1 cellular context compared by ENCODE assay signal in the genomic region with DNA sequence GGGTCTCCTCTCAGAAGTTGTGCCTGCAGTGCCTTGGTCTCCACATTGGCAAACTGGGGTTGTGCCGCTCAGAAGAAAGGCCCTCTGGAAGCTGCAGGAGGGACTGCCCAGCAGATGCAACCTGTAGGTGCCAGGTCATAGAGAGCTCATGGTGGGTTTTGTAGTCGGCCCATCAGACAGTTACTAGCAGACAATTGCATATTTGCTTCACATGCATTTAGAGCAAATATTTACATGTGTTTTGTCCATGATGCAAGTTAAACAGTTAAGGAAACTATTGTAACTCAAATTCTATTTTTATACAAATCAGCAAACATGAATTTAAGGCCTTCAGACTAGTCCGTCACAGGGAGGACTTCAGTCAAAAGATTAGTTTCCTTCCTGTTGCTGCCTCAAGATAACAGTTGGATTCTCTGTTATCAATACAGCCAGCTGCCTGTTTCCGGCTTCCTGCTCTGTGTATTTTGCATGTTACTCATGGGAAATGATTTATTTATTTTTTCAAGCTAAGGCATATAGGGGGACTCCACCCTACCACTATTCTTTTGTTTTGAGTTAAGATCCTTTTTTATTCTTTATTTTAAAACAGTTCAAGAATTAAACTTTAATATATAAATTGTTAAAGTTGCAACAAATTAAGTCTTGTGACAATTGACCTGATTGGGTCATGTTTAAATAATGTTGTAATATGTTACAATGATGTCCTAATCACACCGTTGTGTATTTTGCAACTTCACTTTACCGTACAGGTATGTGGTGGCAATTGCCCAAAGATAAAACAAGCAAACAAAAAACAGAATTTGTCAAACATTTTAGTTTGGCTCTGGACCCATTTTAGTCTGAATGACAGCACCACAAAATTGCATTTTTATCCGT.
TF ChIP-seq lines count a peak whose summit lies in the region.

No MANE protein-coding gene starts in this region.

TF ChIP-seq in K562, 482 proteins besides CTCF, POLR2A, EP300 and RAD21 (continued from another document and continues in another):
- TF ChIP-seq CCNT2 (IDR thresholded peaks at IDR 0.05; ENCODE audit: borderline replicate concordance, extremely low read depth, insufficient read length, low read depth, low read length) (peak; percentile 95), LEF1 (IDR thresholded peaks at IDR 0.05) (peak; percentile 98), MAFG (tag; conservative IDR thresholded peaks at IDR 0.05) (0 out of 2 replicates have a peak, but pooled peaks have one; percentile 41), MAFF (IDR thresholded peaks at IDR 0.05; ENCODE audit: low read length) (no peak), ZNF197 (CRISPR knock-in tag; IDR thresholded peaks at IDR 0.05; ENCODE audit: low read depth) (peak; percentile 91; the same call in 1 of the 2 replicates), ZNF384 (IDR thresholded peaks at IDR 0.05; ENCODE audit: low read depth, low read length) (peak; percentile 62; the same call in 1 of the 2 replicates), SIN3B (IDR thresholded peaks at IDR 0.05; ENCODE audit: low read depth) (no peak), OTX1 (CRISPR knock-in tag; IDR thresholded peaks at IDR 0.05) (no peak), TEAD1 (CRISPR knock-in tag; IDR thresholded peaks at IDR 0.05) (no peak), HLTF (IDR thresholded peaks at IDR 0.05) (peak; percentile 77; the same call in 1 of the 2 replicates), EHMT2 (IDR thresholded peaks at IDR 0.05) (no peak), ARID2 (IDR thresholded peaks at IDR 0.05) (no peak), ZSCAN32 (CRISPR knock-in tag; IDR thresholded peaks at IDR 0.05) (no peak), IFI16 (CRISPR knock-in tag; IDR thresholded peaks at IDR 0.05) (no peak), PYGO2 (tag; IDR thresholded peaks at IDR 0.05) (peak; percentile 93), PTBP1 (IDR thresholded peaks at IDR 0.05; ENCODE audit: low read depth, low read length) (no peak), ZFP30 (CRISPR knock-in tag; IDR thresholded peaks at IDR 0.05; ENCODE audit: borderline replicate concordance) (no peak)
- TF ChIP-seq, protein P1, sequence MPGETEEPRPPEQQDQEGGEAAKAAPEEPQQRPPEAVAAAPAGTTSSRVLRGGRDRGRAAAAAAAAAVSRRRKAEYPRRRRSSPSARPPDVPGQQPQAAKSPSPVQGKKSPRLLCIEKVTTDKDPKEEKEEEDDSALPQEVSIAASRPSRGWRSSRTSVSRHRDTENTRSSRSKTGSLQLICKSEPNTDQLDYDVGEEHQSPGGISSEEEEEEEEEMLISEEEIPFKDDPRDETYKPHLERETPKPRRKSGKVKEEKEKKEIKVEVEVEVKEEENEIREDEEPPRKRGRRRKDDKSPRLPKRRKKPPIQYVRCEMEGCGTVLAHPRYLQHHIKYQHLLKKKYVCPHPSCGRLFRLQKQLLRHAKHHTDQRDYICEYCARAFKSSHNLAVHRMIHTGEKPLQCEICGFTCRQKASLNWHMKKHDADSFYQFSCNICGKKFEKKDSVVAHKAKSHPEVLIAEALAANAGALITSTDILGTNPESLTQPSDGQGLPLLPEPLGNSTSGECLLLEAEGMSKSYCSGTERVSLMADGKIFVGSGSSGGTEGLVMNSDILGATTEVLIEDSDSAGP (CRISPR knock-in tag; IDR thresholded peaks at IDR 0.05) = no peak
- TF ChIP-seq, protein P2, sequence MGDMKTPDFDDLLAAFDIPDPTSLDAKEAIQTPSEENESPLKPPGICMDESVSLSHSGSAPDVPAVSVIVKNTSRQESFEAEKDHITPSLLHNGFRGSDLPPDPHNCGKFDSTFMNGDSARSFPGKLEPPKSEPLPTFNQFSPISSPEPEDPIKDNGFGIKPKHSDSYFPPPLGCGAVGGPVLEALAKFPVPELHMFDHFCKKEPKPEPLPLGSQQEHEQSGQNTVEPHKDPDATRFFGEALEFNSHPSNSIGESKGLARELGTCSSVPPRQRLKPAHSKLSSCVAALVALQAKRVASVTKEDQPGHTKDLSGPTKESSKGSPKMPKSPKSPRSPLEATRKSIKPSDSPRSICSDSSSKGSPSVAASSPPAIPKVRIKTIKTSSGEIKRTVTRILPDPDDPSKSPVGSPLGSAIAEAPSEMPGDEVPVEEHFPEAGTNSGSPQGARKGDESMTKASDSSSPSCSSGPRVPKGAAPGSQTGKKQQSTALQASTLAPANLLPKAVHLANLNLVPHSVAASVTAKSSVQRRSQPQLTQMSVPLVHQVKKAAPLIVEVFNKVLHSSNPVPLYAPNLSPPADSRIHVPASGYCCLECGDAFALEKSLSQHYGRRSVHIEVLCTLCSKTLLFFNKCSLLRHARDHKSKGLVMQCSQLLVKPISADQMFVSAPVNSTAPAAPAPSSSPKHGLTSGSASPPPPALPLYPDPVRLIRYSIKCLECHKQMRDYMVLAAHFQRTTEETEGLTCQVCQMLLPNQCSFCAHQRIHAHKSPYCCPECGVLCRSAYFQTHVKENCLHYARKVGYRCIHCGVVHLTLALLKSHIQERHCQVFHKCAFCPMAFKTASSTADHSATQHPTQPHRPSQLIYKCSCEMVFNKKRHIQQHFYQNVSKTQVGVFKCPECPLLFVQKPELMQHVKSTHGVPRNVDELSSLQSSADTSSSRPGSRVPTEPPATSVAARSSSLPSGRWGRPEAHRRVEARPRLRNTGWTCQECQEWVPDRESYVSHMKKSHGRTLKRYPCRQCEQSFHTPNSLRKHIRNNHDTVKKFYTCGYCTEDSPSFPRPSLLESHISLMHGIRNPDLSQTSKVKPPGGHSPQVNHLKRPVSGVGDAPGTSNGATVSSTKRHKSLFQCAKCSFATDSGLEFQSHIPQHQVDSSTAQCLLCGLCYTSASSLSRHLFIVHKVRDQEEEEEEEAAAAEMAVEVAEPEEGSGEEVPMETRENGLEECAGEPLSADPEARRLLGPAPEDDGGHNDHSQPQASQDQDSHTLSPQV (IDR thresholded peaks at IDR 0.05) = peak; percentile 60
- TF ChIP-seq, protein P3, sequence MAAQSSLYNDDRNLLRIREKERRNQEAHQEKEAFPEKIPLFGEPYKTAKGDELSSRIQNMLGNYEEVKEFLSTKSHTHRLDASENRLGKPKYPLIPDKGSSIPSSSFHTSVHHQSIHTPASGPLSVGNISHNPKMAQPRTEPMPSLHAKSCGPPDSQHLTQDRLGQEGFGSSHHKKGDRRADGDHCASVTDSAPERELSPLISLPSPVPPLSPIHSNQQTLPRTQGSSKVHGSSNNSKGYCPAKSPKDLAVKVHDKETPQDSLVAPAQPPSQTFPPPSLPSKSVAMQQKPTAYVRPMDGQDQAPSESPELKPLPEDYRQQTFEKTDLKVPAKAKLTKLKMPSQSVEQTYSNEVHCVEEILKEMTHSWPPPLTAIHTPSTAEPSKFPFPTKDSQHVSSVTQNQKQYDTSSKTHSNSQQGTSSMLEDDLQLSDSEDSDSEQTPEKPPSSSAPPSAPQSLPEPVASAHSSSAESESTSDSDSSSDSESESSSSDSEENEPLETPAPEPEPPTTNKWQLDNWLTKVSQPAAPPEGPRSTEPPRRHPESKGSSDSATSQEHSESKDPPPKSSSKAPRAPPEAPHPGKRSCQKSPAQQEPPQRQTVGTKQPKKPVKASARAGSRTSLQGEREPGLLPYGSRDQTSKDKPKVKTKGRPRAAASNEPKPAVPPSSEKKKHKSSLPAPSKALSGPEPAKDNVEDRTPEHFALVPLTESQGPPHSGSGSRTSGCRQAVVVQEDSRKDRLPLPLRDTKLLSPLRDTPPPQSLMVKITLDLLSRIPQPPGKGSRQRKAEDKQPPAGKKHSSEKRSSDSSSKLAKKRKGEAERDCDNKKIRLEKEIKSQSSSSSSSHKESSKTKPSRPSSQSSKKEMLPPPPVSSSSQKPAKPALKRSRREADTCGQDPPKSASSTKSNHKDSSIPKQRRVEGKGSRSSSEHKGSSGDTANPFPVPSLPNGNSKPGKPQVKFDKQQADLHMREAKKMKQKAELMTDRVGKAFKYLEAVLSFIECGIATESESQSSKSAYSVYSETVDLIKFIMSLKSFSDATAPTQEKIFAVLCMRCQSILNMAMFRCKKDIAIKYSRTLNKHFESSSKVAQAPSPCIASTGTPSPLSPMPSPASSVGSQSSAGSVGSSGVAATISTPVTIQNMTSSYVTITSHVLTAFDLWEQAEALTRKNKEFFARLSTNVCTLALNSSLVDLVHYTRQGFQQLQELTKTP (IDR thresholded peaks at IDR 0.05; ENCODE audit: low read depth in 1 of 2, partially characterized antibody in 2 of 2) = peak in 1 of 2 experiments; percentile 92
- TF ChIP-seq, protein P4, sequence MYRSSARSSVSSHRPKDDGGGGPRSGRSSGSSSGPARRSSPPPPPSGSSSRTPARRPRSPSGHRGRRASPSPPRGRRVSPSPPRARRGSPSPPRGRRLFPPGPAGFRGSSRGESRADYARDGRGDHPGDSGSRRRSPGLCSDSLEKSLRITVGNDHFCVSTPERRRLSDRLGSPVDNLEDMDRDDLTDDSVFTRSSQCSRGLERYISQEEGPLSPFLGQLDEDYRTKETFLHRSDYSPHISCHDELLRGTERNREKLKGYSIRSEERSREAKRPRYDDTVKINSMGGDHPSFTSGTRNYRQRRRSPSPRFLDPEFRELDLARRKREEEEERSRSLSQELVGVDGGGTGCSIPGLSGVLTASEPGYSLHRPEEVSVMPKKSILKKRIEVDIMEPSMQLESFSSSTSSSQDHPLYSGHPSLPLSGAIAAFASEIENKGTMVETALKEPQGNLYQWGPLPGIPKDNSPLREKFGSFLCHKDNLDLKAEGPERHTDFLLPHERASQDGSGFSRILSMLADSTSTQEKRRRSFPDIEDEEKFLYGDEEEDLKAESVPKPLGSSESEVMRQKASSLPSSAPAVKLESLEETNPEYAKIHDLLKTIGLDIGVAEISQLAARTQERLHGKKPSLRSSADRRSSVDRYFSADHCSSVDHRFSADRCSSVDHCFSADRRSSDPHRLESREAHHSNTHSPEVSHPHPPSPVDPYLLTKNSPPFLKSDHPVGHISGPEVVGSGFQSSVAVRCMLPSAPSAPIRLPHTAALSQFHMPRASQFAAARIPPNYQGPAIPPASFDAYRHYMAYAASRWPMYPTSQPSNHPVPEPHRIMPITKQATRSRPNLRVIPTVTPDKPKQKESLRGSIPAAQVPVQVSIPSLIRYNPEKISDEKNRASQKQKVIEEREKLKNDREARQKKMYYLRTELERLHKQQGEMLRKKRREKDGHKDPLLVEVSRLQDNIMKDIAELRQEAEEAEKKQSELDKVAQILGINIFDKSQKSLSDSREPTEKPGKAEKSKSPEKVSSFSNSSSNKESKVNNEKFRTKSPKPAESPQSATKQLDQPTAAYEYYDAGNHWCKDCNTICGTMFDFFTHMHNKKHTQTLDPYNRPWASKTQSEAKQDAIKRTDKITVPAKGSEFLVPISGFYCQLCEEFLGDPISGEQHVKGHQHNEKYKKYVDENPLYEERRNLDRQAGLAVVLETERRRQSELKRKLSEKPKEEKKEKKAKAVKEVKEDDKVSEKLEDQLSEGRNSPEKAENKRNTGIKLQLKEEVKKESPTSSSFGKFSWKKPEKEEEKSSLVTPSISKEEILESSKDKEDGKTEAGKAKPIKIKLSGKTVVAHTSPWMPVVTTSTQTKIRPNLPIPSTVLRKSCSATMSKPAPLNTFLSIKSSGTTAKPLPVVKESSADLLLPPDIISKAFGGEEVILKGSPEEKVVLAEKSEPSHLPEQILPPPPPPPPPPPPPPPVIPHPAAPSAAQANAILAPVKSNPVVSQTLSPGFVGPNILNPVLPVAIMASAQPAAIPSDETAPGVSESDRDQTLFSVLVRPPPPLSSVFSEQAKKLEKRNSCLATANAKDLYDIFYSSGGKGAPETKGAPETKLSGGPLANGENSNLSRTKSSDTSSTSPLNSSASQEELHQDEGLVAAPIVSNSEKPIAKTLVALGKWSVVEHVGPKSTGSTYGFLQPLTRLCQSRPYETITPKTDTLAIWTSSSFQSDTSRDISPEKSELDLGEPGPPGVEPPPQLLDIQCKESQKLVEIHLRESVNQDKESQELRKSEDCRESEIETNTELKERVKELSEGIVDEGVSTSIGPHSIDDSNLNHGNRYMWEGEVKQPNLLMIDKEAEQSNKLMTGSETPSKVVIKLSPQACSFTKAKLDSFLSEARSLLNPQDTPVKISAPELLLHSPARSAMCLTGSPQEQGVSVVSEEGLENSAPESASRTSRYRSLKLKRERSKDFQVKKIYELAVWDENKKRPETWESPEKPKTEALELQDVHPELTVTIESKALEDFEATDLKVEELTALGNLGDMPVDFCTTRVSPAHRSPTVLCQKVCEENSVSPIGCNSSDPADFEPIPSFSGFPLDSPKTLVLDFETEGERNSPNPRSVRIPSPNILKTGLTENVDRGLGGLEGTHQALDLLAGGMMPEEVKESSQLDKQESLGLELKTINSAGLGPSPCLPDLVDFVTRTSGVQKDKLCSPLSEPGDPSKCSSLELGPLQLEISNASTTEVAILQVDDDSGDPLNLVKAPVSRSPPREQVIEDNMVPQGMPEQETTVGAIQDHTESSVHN (IDR thresholded peaks at IDR 0.05; ENCODE audit: borderline replicate concordance in 1 of 2, low read depth in 1 of 2) = peak; percentile 79 to 80; a peak in 3 of 4 replicates
- TF ChIP-seq, protein P5, sequence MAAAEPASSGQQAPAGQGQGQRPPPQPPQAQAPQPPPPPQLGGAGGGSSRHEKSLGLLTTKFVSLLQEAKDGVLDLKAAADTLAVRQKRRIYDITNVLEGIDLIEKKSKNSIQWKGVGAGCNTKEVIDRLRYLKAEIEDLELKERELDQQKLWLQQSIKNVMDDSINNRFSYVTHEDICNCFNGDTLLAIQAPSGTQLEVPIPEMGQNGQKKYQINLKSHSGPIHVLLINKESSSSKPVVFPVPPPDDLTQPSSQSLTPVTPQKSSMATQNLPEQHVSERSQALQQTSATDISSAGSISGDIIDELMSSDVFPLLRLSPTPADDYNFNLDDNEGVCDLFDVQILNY (CRISPR knock-in tag; IDR thresholded peaks at IDR 0.05) = no peak
- TF ChIP-seq, protein P6, sequence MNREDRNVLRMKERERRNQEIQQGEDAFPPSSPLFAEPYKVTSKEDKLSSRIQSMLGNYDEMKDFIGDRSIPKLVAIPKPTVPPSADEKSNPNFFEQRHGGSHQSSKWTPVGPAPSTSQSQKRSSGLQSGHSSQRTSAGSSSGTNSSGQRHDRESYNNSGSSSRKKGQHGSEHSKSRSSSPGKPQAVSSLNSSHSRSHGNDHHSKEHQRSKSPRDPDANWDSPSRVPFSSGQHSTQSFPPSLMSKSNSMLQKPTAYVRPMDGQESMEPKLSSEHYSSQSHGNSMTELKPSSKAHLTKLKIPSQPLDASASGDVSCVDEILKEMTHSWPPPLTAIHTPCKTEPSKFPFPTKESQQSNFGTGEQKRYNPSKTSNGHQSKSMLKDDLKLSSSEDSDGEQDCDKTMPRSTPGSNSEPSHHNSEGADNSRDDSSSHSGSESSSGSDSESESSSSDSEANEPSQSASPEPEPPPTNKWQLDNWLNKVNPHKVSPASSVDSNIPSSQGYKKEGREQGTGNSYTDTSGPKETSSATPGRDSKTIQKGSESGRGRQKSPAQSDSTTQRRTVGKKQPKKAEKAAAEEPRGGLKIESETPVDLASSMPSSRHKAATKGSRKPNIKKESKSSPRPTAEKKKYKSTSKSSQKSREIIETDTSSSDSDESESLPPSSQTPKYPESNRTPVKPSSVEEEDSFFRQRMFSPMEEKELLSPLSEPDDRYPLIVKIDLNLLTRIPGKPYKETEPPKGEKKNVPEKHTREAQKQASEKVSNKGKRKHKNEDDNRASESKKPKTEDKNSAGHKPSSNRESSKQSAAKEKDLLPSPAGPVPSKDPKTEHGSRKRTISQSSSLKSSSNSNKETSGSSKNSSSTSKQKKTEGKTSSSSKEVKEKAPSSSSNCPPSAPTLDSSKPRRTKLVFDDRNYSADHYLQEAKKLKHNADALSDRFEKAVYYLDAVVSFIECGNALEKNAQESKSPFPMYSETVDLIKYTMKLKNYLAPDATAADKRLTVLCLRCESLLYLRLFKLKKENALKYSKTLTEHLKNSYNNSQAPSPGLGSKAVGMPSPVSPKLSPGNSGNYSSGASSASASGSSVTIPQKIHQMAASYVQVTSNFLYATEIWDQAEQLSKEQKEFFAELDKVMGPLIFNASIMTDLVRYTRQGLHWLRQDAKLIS (CRISPR knock-in tag; IDR thresholded peaks at IDR 0.05) = no peak; the same call in 1 of the 2 replicates
